Comparison of ENCODE assay signal across 20 cellular contexts in genomic region chr21:39597595-39598185, GRCh38. TPM values are rescaled to one million over a fixed set of nuclear protein-coding genes. Genes with fewer than 3 reads are reported as not detected.
"Had no signal": no experiment of that assay in that cellular context is flagged by ENCODE, and none has a peak within 500 bp of the region (broad histone marks: within the 10 kb centered on the region; RNA-seq: fewer than 3 reads in every experiment).

No MANE protein-coding gene starts in this region.

- H3K27ac ChIP-seq: dorsolateral prefrontal cortex, left lung, right lobe of liver, testis had no signal

- DNase-seq: activated CD4-positive, alpha-beta T cell treated with anti-CD3 and anti-CD28 coated beads for 36 hours; activated CD4-positive, alpha-beta T cell treated with anti-CD3 and anti-CD28 coated beads, Interleukin-2, amount 50 U/mL, for 48 hours; activated gamma-delta T cell treated with Interleukin-2 at 50 U/mL for 16 hours; activated T-cell treated with anti-CD3 and anti-CD28 coated beads for 4 hours; dorsolateral prefrontal cortex; foreskin melanocyte; glutamatergic neuron; left lung; mammary epithelial cell; right lobe of liver; stimulated activated CD4-positive, alpha-beta T cell treated with anti-CD3 and anti-CD28 coated beads, Interleukin-4, amount 100 ng/mL, for 4 hours; testis had no signal

- H3K36me3 ChIP-seq: left lung, right lobe of liver had no signal

- FAIRE-seq: bronchial epithelial cell, keratinocyte, TTC549 had no signal

- H3K4me2 ChIP-seq: smooth muscle cell had no signal

- ATAC-seq: activated CD4-positive, alpha-beta T cell treated with anti-CD3 and anti-CD28 coated beads for 36 hours; left lung; right lobe of liver; stimulated activated memory B cell treated with anti-CD40 and anti-IgM and Interleukin-4, amounts not matched to agents 10 μg/mL and 1 μg/mL and 100 μg/mL, for 72 hours had no signal

- H3K9me3 ChIP-seq: left lung, right lobe of liver, testis had no signal

- H3K4me1 ChIP-seq: left lung, right lobe of liver, testis had no signal

- H3K27me3 ChIP-seq: right lobe of liver, testis had no signal

- H3K4me3 ChIP-seq: dorsolateral prefrontal cortex, left lung, right lobe of liver, smooth muscle cell, testis had no signal

RNA-seq across cellular contexts. Expression of gene B3GALT5, which starts 15.1 kb away (rescaled TPM):
- total RNA-seq: activated CD4-positive, alpha-beta T cell treated with anti-CD3 and anti-CD28 coated beads for 36 hours; activated T-helper 1 cell treated with anti-CD3 and anti-CD28 coated beads, Interleukin-12 subunit alpha, Interleukin-12 subunit beta, Interleukin-2, Interleukin-4 antibody, amounts not matched to agents 30 ng/mL and 10 ng/mL and 1 ng/mL, durations not matched to agents 14 hours and 24 hours and 36 hours; mammary epithelial cell; osteocyte; T-helper 2 cell treated with Interferon-gamma antibody and Interleukin-4, amounts not matched to agents 100 ng/mL and 5 ng/mL, for 36 hours had no signal
- polyA plus RNA-seq: keratinocyte, mammary epithelial cell had no signal
